Comparison of ENCODE assay signal across 15 cellular contexts in the genomic region with DNA sequence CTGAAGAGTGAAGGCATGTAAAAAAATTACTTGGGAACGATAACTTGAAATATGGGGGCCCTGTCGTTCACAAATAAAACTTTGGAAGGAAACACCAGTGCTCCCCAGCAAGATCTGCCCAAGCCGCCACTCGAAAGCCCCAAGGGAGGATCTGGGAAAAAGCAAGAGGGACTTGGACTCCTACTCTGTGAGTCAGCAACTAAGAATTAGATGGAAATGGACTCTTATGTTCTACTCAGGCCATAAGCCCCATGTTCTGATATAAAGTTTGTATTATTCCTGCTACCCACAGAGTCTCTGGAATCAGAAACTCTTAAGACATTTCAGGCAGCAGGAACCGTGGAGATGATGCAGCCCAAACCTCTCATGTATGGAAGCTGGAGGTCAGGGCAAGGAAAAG.
DNase-seq lines count a peak whose midpoint lies in the region; ATAC-seq, FAIRE-seq and TF ChIP-seq lines count a peak whose summit lies in the region.
"Had no signal": no experiment of that assay in that cellular context is flagged by ENCODE, and none has a peak within 500 bp of the region (broad histone marks: within the 10 kb centered on the region; RNA-seq: fewer than 3 reads in every experiment).

No MANE protein-coding gene starts in this region.

- ATAC-seq in left ventricle myocardium superior (peak; percentile 49), GM21381 (IDR thresholded peaks at IDR 0.05; ENCODE audit: unreplicated experiment) (no peak)
- ATAC-seq: lower lobe of right lung had no signal

- no peaks in the 10 kb centered on the region for H3K79me2 ChIP-seq in smooth muscle cell (ENCODE audit: low read depth)

- peak overlapping the region; percentile 3 for H3K9ac ChIP-seq in smooth muscle cell (ENCODE audit: low read depth)
- no peak overlapping the region for H3K9ac ChIP-seq in kidney (ENCODE audit: low read length in 2 of 2)

- DNase-seq in GM03348 (ENCODE audit: low spot score) (peak; percentile 85), astrocyte of the hippocampus (ENCODE audit: low read depth, low spot score) (peak; percentile 77), left ventricle myocardium superior (no peak), smooth muscle cell (lab: John Stamatoyannopoulos, UW; ENCODE audit: unreplicated experiment) (no peak), kidney (no peak), HK-2 (ENCODE audit: unreplicated experiment) (no peak), NCI-H69 (lab: John Stamatoyannopoulos, UW) (no peak)
- DNase-seq: activated T-cell treated with anti-CD3 and anti-CD28 coated beads, Interleukin-2, amount 50 U/mL, for 24 hours; CD4-positive, CD25-positive, alpha-beta regulatory T cell; foreskin melanocyte; lower lobe of right lung; upper lobe of left lung; WERI-Rb-1 had no signal

- peak overlapping the region; percentile 58 for H3K4me2 ChIP-seq in smooth muscle cell

- no peak overlapping the region for H2AFZ ChIP-seq in smooth muscle cell (ENCODE audit: low read depth)

- FAIRE-seq in kidney (lab: Jason Lieb, UNC) = no peak
- FAIRE-seq: bronchial epithelial cell had no signal

- H3K4me1 ChIP-seq in smooth muscle cell (ENCODE audit: low read depth) = no peaks in the 10 kb centered on the region
- peaks cover 17 to 18% of the 10 kb centered on the region in 2 donors for H3K4me1 ChIP-seq in kidney (ENCODE audit: control insufficient read depth in 1 of 2, insufficient read depth in 1 of 2, low read depth in 1 of 2, low read length in 2 of 2)

- H4K20me1 ChIP-seq in smooth muscle cell (ENCODE audit: low read depth) = peaks cover 9% of the 10 kb centered on the region

- no peaks in the 10 kb centered on the region for H3K27me3 ChIP-seq in smooth muscle cell (ENCODE audit: low read depth)
- H3K27me3 ChIP-seq: upper lobe of left lung had no signal

- H3K36me3 ChIP-seq in smooth muscle cell (ENCODE audit: low read depth) = no peaks in the 10 kb centered on the region
- H3K36me3 ChIP-seq in kidney (ENCODE audit: control insufficient read depth in 1 of 2, insufficient read depth in 2 of 2, low read length in 2 of 2) = peaks cover 4 to 7% of the 10 kb centered on the region in 2 donors
- H3K36me3 ChIP-seq: WERI-Rb-1 had no signal

- intact Hi-C loops in left ventricle myocardium superior (cut with micrococcal nuclease) (no loop called here), kidney (cut with DNase I) (no loop called here)

- H3K4me3 ChIP-seq in smooth muscle cell (no peak overlapping the region), kidney (ENCODE audit: low read length in 2 of 2) (no peak overlapping the region)
- H3K4me3 ChIP-seq: lower lobe of right lung, upper lobe of left lung had no signal

- peaks cover 13% of the 10 kb centered on the region for H3F3A ChIP-seq in smooth muscle cell (ENCODE audit: low read depth)

- no peak for TF ChIP-seq CTCF in smooth muscle cell (IDR thresholded peaks at IDR 0.05; ENCODE audit: borderline replicate concordance, insufficient read depth, poor library complexity, severe bottlenecking)
- no peak for TF ChIP-seq CTCF in kidney (IDR thresholded peaks at IDR 0.05; ENCODE audit: borderline replicate concordance, extremely low read depth, insufficient read depth)

- H3K27ac ChIP-seq in smooth muscle cell (ENCODE audit: low read depth) = peak overlapping the region; percentile 84
- peak overlapping the region in 1 of 2 donors; percentile 53 for H3K27ac ChIP-seq in kidney (ENCODE audit: low read depth in 2 of 2, low read length in 2 of 2)
- H3K27ac ChIP-seq: lower lobe of right lung, WERI-Rb-1 had no signal

- WGBS in smooth muscle cell (ENCODE audit: low lambda C conversion rate) = 62% methylated on average over 5 of the region's 5 CpGs

- no peaks in the 10 kb centered on the region for H3K9me3 ChIP-seq in smooth muscle cell (replicated peaks; ENCODE audit: low read depth)
- H3K9me3 ChIP-seq in kidney (ENCODE audit: control insufficient read depth in 1 of 2, low read length in 2 of 2) = no peaks in the 10 kb centered on the region
- H3K9me3 ChIP-seq: lower lobe of right lung, upper lobe of left lung had no signal

Comparison
In these comparisons a context has a peak if more than half of its experiments do, and no peak if none do; other contexts are left out.
1. DNase-seq: peak in GM03348 (single experiment) and astrocyte of the hippocampus (single experiment); none in left ventricle myocardium superior (single experiment), smooth muscle cell (single experiment), kidney (single experiment), HK-2 (single experiment) and NCI-H69 (single experiment).